ENCODE assay signal across 7 cellular contexts in the genomic region with DNA sequence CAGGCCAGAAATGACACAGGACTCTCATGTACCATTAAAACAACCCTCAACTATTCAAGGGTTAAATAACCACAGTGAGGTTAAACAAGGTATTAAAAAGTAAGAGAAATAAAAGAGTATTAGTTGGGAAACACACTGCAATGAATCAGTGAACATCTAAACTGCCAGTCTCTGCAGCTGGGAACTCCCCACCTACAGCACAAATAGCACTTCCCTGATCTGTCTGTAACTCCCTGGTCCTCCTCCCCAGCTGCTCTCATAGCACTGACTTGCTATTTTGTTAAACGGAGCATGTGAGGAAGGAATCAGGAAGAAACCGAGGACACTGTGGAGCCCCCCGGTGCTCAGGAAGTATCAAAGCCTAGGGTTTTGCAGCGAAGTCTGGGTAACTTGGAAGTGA.
DNase-seq lines count a peak whose midpoint lies in the region; ATAC-seq and TF ChIP-seq lines count a peak whose summit lies in the region.
"Not testable (repeated sequence)": the region's sequence is repeated elsewhere in the genome, so short reads cannot be mapped to it uniquely, and the experiment has no call there.

No MANE protein-coding gene starts in this region.

- H3K36me3 Mint-ChIP-seq in activated naive CD8-positive, alpha-beta T cell, result peaks cover 11% of the 10 kb centered on the region
- H3K36me3 Mint-ChIP-seq in stimulated activated naive B cell treated with anti-CD40 and anti-IgM and Interleukin-4, amounts not matched to agents 10 μg/mL and 1 μg/mL and 100 μg/mL, for 72 hours, result peaks cover 30 to 40% of the 10 kb centered on the region in 2 donors

- H3K4me3 Mint-ChIP-seq in activated naive CD8-positive, alpha-beta T cell, result peak overlapping the region; percentile 33
- not testable (repeated sequence) for H3K4me3 Mint-ChIP-seq in stimulated activated naive B cell treated with anti-CD40 and anti-IgM and Interleukin-4, amounts not matched to agents 10 μg/mL and 1 μg/mL and 100 μg/mL, for 72 hours

- ATAC-seq in GM19463 (IDR thresholded peaks at IDR 0.05; ENCODE audit: unreplicated experiment) (peak; percentile 67), HG02759 (IDR thresholded peaks at IDR 0.05; ENCODE audit: unreplicated experiment) (peak; percentile 76), HG02885 (IDR thresholded peaks at IDR 0.05; ENCODE audit: poor library complexity, unreplicated experiment) (peak; percentile 62)
- peak; percentile 85 to 93 for ATAC-seq in stimulated activated naive B cell treated with anti-CD40 and anti-IgM and Interleukin-4, amounts not matched to agents 10 μg/mL and 1 μg/mL and 100 μg/mL, for 72 hours (replicated peaks)

- 0 out of 22 replicates have a peak overlapping the region, but pooled peaks of 1 of the 11 experiments have one; percentile 31 for H3K9ac ChIP-seq in BLaER1 treated with 17β-estradiol and CSF1 and Interleukin-3, amounts not matched to agents 10 nM and 100 nM

- not testable (repeated sequence) for H3K4me3 ChIP-seq in BLaER1 treated with 17β-estradiol and CSF1 and Interleukin-3, amounts not matched to agents 10 nM and 100 nM
- peak overlapping the region; percentile 21 for H3K4me3 ChIP-seq in NB4 (ENCODE audit: low read depth, low read length)

- H3K4me2 ChIP-seq in BLaER1 treated with 17β-estradiol and CSF1 and Interleukin-3, amounts not matched to agents 10 nM and 100 nM, result peak overlapping the region in 6 of 11 experiments; percentile 39 to 64 (median 52); a peak in 9 of 22 replicates

- peaks cover 0 to 10% (median 4%) of the 10 kb centered on the region in 10 experiments; a peak in 11 of 20 replicates for H3K4me1 ChIP-seq in BLaER1 treated with 17β-estradiol and CSF1 and Interleukin-3, amounts not matched to agents 10 nM and 100 nM

- H3K27ac Mint-ChIP-seq in activated naive CD8-positive, alpha-beta T cell; stimulated activated naive B cell treated with anti-CD40 and anti-IgM and Interleukin-4, amounts not matched to agents 10 μg/mL and 1 μg/mL and 100 μg/mL, for 72 hours: not testable (repeated sequence)

- H3K27ac ChIP-seq in BLaER1 treated with 17β-estradiol and CSF1 and Interleukin-3, amounts not matched to agents 10 nM and 100 nM, result peak overlapping the region in 4 of 11 experiments; percentile 25 to 55 (median 40); a peak in 4 of 22 replicates

- not testable (repeated sequence) for H3K9me3 ChIP-seq in BLaER1 treated with 17β-estradiol and CSF1 and Interleukin-3, amounts not matched to agents 10 nM and 100 nM (replicated peaks in 1 of 11)

- not testable (repeated sequence) for TF ChIP-seq POLR2A in NB4 (IDR thresholded peaks at IDR 0.05; ENCODE audit: extremely low read depth, insufficient read length)

- H3K36me3 ChIP-seq in BLaER1 treated with 17β-estradiol and CSF1 and Interleukin-3, amounts not matched to agents 10 nM and 100 nM, result peaks cover 20 to 46% (median 31%) of the 10 kb centered on the region in 11 experiments; a peak in 21 of 22 replicates

- H3K27me3 ChIP-seq in BLaER1 treated with 17β-estradiol and CSF1 and Interleukin-3, amounts not matched to agents 10 nM and 100 nM, result not testable (repeated sequence)

- not testable (repeated sequence) for H3K9me3 Mint-ChIP-seq in activated naive CD8-positive, alpha-beta T cell (ENCODE audit: low read depth); stimulated activated naive B cell treated with anti-CD40 and anti-IgM and Interleukin-4, amounts not matched to agents 10 μg/mL and 1 μg/mL and 100 μg/mL, for 72 hours

- H3K27me3 Mint-ChIP-seq in activated naive CD8-positive, alpha-beta T cell; stimulated activated naive B cell treated with anti-CD40 and anti-IgM and Interleukin-4, amounts not matched to agents 10 μg/mL and 1 μg/mL and 100 μg/mL, for 72 hours: not testable (repeated sequence)

- H3K4me1 Mint-ChIP-seq in activated naive CD8-positive, alpha-beta T cell (ENCODE audit: low read depth); stimulated activated naive B cell treated with anti-CD40 and anti-IgM and Interleukin-4, amounts not matched to agents 10 μg/mL and 1 μg/mL and 100 μg/mL, for 72 hours: not testable (repeated sequence)

- H4K20me1 ChIP-seq in BLaER1 treated with 17β-estradiol and CSF1 and Interleukin-3, amounts not matched to agents 10 nM and 100 nM, result not testable (repeated sequence)

- DNase-seq in NB4 (ENCODE audit: low read depth); stimulated activated naive B cell treated with anti-CD40 and anti-IgM and Interleukin-4, amounts not matched to agents 10 μg/mL and 1 μg/mL and 100 μg/mL, for 72 hours: not testable (repeated sequence)

- TF ChIP-seq CTCF in NB4 (IDR thresholded peaks at IDR 0.05; ENCODE audit: low read depth, low read length), result not testable (repeated sequence)
